In genomic region chr4:84451546-84451945, GRCh38 we compare ENCODE assay signal across 2 cellular contexts.
TF ChIP-seq lines count a peak whose summit lies in the region.

No MANE protein-coding gene starts in this region.

TF ChIP-seq in Ishikawa, 13 proteins besides CTCF, POLR2A, EP300 and RAD21:
- TF ChIP-seq MAX (IDR thresholded peaks at IDR 0.05) (no peak), TCF12 (IDR thresholded peaks at IDR 0.05; ENCODE audit: low read depth) (no peak), ZBTB7A (IDR thresholded peaks at IDR 0.05; ENCODE audit: low read depth) (no peak), TAF1 (IDR thresholded peaks at IDR 0.05; ENCODE audit: low read depth) (no peak), FOXM1 (IDR thresholded peaks at IDR 0.05; ENCODE audit: borderline replicate concordance, low read depth) (no peak), CEBPB (IDR thresholded peaks at IDR 0.05) (no peak), EGR1 (IDR thresholded peaks at IDR 0.05) (no peak), CREB1 (IDR thresholded peaks at IDR 0.05; ENCODE audit: low read depth) (no peak), YY1 (IDR thresholded peaks at IDR 0.05; ENCODE audit: low read depth) (no peak), USF1 (IDR thresholded peaks at IDR 0.05) (no peak), NFIC (IDR thresholded peaks at IDR 0.05) (no peak), TEAD4 (IDR thresholded peaks at IDR 0.05) (no peak)
- TF ChIP-seq, protein P1, sequence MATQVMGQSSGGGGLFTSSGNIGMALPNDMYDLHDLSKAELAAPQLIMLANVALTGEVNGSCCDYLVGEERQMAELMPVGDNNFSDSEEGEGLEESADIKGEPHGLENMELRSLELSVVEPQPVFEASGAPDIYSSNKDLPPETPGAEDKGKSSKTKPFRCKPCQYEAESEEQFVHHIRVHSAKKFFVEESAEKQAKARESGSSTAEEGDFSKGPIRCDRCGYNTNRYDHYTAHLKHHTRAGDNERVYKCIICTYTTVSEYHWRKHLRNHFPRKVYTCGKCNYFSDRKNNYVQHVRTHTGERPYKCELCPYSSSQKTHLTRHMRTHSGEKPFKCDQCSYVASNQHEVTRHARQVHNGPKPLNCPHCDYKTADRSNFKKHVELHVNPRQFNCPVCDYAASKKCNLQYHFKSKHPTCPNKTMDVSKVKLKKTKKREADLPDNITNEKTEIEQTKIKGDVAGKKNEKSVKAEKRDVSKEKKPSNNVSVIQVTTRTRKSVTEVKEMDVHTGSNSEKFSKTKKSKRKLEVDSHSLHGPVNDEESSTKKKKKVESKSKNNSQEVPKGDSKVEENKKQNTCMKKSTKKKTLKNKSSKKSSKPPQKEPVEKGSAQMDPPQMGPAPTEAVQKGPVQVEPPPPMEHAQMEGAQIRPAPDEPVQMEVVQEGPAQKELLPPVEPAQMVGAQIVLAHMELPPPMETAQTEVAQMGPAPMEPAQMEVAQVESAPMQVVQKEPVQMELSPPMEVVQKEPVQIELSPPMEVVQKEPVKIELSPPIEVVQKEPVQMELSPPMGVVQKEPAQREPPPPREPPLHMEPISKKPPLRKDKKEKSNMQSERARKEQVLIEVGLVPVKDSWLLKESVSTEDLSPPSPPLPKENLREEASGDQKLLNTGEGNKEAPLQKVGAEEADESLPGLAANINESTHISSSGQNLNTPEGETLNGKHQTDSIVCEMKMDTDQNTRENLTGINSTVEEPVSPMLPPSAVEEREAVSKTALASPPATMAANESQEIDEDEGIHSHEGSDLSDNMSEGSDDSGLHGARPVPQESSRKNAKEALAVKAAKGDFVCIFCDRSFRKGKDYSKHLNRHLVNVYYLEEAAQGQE (IDR thresholded peaks at IDR 0.05; ENCODE audit: low read depth): no peak

TF ChIP-seq in GM12878, 131 proteins besides CTCF, POLR2A, EP300 and RAD21:
- TF ChIP-seq KAT2A (conservative IDR thresholded peaks at IDR 0.05; ENCODE audit: control insufficient read depth, low read depth, low read length): no peak
- no peak for TF ChIP-seq RFX5 (IDR thresholded peaks at IDR 0.05; ENCODE audit: low read depth, low read length)
- no peak for TF ChIP-seq ZNF622 (IDR thresholded peaks at IDR 0.05)
- no peak for TF ChIP-seq JUND (IDR thresholded peaks at IDR 0.05; ENCODE audit: low read depth, low read length)
- TF ChIP-seq ZNF24 (IDR thresholded peaks at IDR 0.05): no peak
- no peak for TF ChIP-seq SPI1 (IDR thresholded peaks at IDR 0.05; ENCODE audit: borderline replicate concordance, insufficient read depth, low read depth, low read length)
- TF ChIP-seq ZNF274 (IDR thresholded peaks at IDR 0.05; ENCODE audit: insufficient read depth, insufficient read length): no peak
- TF ChIP-seq POLR2AphosphoS2 (IDR thresholded peaks at IDR 0.05; ENCODE audit: low read depth, low read length): no peak
- no peak for TF ChIP-seq PKNOX1 (IDR thresholded peaks at IDR 0.05)
- no peak for TF ChIP-seq DPF2 (IDR thresholded peaks at IDR 0.05)
- TF ChIP-seq GABPA (IDR thresholded peaks at IDR 0.05; ENCODE audit: low read depth): no peak
- no peak for TF ChIP-seq ZNF384 (IDR thresholded peaks at IDR 0.05; ENCODE audit: borderline replicate concordance, low read depth, low read length)
TF ChIP-seq in GM12878: peak in this region for 0.
